25 cellular contexts compared by ENCODE assay signal in genomic region chr1:193242000-193242399, GRCh38. TPM values are rescaled to one million over a fixed set of nuclear protein-coding genes. Genes with fewer than 3 reads are reported as not detected.
"Had no signal": no experiment of that assay in that cellular context is flagged by ENCODE, and none has a peak within 500 bp of the region (broad histone marks: within the 10 kb centered on the region; RNA-seq: fewer than 3 reads in every experiment).

No MANE protein-coding gene starts in this region.

- H3K27me3 ChIP-seq: ascending aorta, body of pancreas, SJSA1 had no signal

- H3K4me3 ChIP-seq: ascending aorta, body of pancreas, SJSA1 had no signal

- H3K4me3 Mint-ChIP-seq: activated B cell treated with CpG ODN at 0.5 μM for 24 hours; activated naive CD8-positive, alpha-beta T cell treated with anti-CD3 and anti-CD28 coated beads, Interleukin-2, amount 50 U/mL, for 24 hours had no signal

- H3K27me3 Mint-ChIP-seq: activated B cell treated with CpG ODN at 0.5 μM for 24 hours; activated CD4-positive, alpha-beta T cell treated with anti-CD3 and anti-CD28 coated beads, Interleukin-2, amount 10 ng/mL, durations not matched to agents 24 days and 14 days; activated naive CD8-positive, alpha-beta T cell treated with anti-CD3 and anti-CD28 coated beads, Interleukin-2, amount 50 U/mL, for 24 hours; central memory CD8-positive, alpha-beta T cell; T-helper 17 cell had no signal

- H3K4me1 ChIP-seq: ascending aorta, body of pancreas, SJSA1 had no signal

- ATAC-seq: body of pancreas, PC-3, SK-N-SH treated with all-trans-retinoic acid at 6 μM for 48 hours, T-helper 17 cell had no signal

- H3K9me3 Mint-ChIP-seq: activated B cell treated with CpG ODN at 0.5 μM for 24 hours; central memory CD8-positive, alpha-beta T cell had no signal

- H3K27ac ChIP-seq: ascending aorta, body of pancreas, SJSA1 had no signal

- DNase-seq: activated B cell treated with CpG ODN at 0.5 μM for 24 hours; activated CD4-positive, alpha-beta T cell treated with anti-CD3 and anti-CD28 coated beads for 1 hour; activated CD4-positive, alpha-beta T cell treated with anti-CD3 and anti-CD28 coated beads, Interleukin-2, amount 10 ng/mL, durations not matched to agents 24 days and 14 days; activated CD4-positive, alpha-beta T cell treated with anti-CD3 and anti-CD28 coated beads, Interleukin-2, amount 50 U/mL, for 48 hours; activated naive CD8-positive, alpha-beta T cell treated with anti-CD3 and anti-CD28 coated beads, Interleukin-2, amount 50 U/mL, for 24 hours; activated T-cell treated with anti-CD3 and anti-CD28 coated beads for 4 hours; activated T-cell treated with anti-CD3 and anti-CD28 coated beads, Interleukin-2, amount 50 U/mL, for 48 hours; amniotic stem cell; body of pancreas; NCI-H1048; NCI-H146; NCI-H187 treated with DMSO at 0.1 percent for 48 hours; NCI-H2081 treated with DMSO at 0.1 percent for 48 hours; NCI-H446; NCI-H524; PC-3; SHP77; SW 1271; T-helper 17 cell; T-helper 9 cell had no signal

- H3K9me3 ChIP-seq: body of pancreas, SJSA1 had no signal

RNA-seq across cellular contexts. Expression of gene B3GALT2, which starts 55.6 kb away (rescaled TPM):
- total RNA-seq: activated B cell treated with CpG ODN at 0.5 μM for 24 hours; activated naive CD4-positive, alpha-beta T cell treated with anti-CD3 and anti-CD28 coated beads, Interleukin-2, amount 50 U/mL, for 72 hours; ascending aorta; PC-3 had no signal
